19 cellular contexts compared by ENCODE assay signal in the genomic region with DNA sequence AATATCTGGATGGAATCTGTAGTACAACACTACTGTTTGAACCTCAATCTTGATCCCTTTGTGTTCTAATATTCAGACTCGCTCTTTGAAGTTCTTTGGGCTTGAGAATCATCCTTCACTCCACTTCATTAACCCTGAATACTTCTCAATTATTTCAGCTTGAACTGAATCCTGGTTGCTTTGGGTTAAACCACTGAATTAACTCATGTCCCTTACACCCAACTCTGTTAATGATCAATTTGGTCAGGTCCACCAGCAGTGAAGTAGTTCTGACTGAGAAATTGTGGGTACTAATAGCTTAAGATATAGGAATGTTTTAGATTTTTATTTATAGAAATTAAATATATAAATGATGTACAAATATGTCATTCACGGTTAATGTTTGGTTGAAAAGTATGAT.
DNase-seq lines count a peak whose midpoint lies in the region; ATAC-seq and TF ChIP-seq lines count a peak whose summit lies in the region.
"Had no signal": no experiment of that assay in that cellular context is flagged by ENCODE, and none has a peak within 500 bp of the region (broad histone marks: within the 10 kb centered on the region; RNA-seq: fewer than 3 reads in every experiment).

No MANE protein-coding gene starts in this region.

- H3K9me3 ChIP-seq in body of pancreas, result no peaks in the 10 kb centered on the region
- H3K9me3 ChIP-seq: HAP-1 had no signal

- TF ChIP-seq CTCF in GM23338 (conservative IDR thresholded peaks at IDR 0.05; ENCODE audit: low read depth in 2 of 2) (no peak), kidney epithelial cell (IDR thresholded peaks at IDR 0.05; ENCODE audit: insufficient read depth, low read length, poor library complexity, severe bottlenecking) (no peak), neural crest cell (conservative IDR thresholded peaks at IDR 0.05) (no peak), body of pancreas (IDR thresholded peaks at IDR 0.05) (no peak)

- no peaks in the 10 kb centered on the region for H3K4me1 Mint-ChIP-seq in GM23338
- H3K4me1 Mint-ChIP-seq in neural crest cell, result no peaks in the 10 kb centered on the region
- H3K4me1 Mint-ChIP-seq: CD4-positive, CD25-positive, alpha-beta regulatory T cell had no signal

- 0 out of 2 replicates have a peak overlapping the region, but pooled peaks have one; percentile 12 for H2AFZ ChIP-seq in GM23338

- DNase-seq in GM23338 (ENCODE audit: low spot score) (no peak), kidney epithelial cell (ENCODE audit: low read depth) (peak; percentile 26), neural crest cell (ENCODE audit: low read depth, low spot score) (no peak), retina (peak; percentile 27), body of pancreas (no peak), LoVo (ENCODE audit: low spot score) (no peak)
- DNase-seq in stimulated activated CD4-positive, alpha-beta T cell treated with anti-CD3 and anti-CD28 coated beads, Interleukin-12 subunit alpha, Interleukin-12 subunit beta, amount 100 ng/mL, for 4 hours, result no peak
- DNase-seq: 8988T; C1 segment of cervical spinal cord; CD4-positive, CD25-positive, alpha-beta regulatory T cell; CD8-positive, alpha-beta T cell; DMS 273 treated with DMSO at 0.1 percent for 48 hours; DMS79; EL; GDM1; GOT3; HFFc6 had no signal

- ATAC-seq in GM23338 (no peak), body of pancreas (no peak)
- ATAC-seq: CD8-positive, alpha-beta T cell; GM12878 had no signal

- H3K4me3 Mint-ChIP-seq in GM23338 (no peak overlapping the region), neural crest cell (no peak overlapping the region)
- H3K4me3 Mint-ChIP-seq: CD4-positive, CD25-positive, alpha-beta regulatory T cell; CD8-positive, alpha-beta T cell; HFFc6 had no signal

- no peaks in the 10 kb centered on the region for H4K20me1 ChIP-seq in GM23338 (replicated peaks; ENCODE audit: insufficient read depth)

- no peak overlapping the region for H3K27ac Mint-ChIP-seq in GM23338
- peak overlapping the region; percentile 5 for H3K27ac Mint-ChIP-seq in neural crest cell (ENCODE audit: unreplicated experiment)
- H3K27ac Mint-ChIP-seq: CD4-positive, CD25-positive, alpha-beta regulatory T cell; CD8-positive, alpha-beta T cell; HFFc6 had no signal

- H3K4me3 ChIP-seq in GM23338 (no peak overlapping the region), kidney epithelial cell (ENCODE audit: low read depth, low read length) (no peak overlapping the region), body of pancreas (no peak overlapping the region)
- H3K4me3 ChIP-seq: GM12878, HAP-1 had no signal

- no peaks in the 10 kb centered on the region for H3K79me2 ChIP-seq in GM23338 (replicated peaks; ENCODE audit: insufficient read depth)

- H3K36me3 ChIP-seq in GM23338 (ENCODE audit: insufficient read depth) (no peaks in the 10 kb centered on the region), kidney epithelial cell (ENCODE audit: control insufficient read depth, insufficient read depth, low read length) (no peaks in the 10 kb centered on the region), body of pancreas (replicated peaks in 1 of 2; ENCODE audit: insufficient read depth in 1 of 2, low read depth in 2 of 2) (no peaks in the 10 kb centered on the region)
- H3K36me3 ChIP-seq: HAP-1 had no signal

- WGBS in body of pancreas, 2 donors, result 67 to 73% methylated on average over 2 of the region's 2 CpGs

- no peaks in the 10 kb centered on the region for H3F3A ChIP-seq in GM23338 (replicated peaks; ENCODE audit: low read depth)

- H3K9me2 ChIP-seq in GM23338 (ENCODE audit: insufficient read depth), result peaks cover 6% of the 10 kb centered on the region; the same call in 1 of the 2 replicates

- H3K4me1 ChIP-seq in GM23338 (ENCODE audit: insufficient read depth), result no peaks in the 10 kb centered on the region
- H3K4me1 ChIP-seq in body of pancreas, result no peaks in the 10 kb centered on the region
- H3K4me1 ChIP-seq: HAP-1 had no signal

- TF ChIP-seq POLR2A in body of pancreas (IDR thresholded peaks at IDR 0.05), result no peak

- intact Hi-C loops in body of pancreas (cut with DNase I), result no loop called here

- H3K36me3 Mint-ChIP-seq in GM23338 (ENCODE audit: low read depth), result no peaks in the 10 kb centered on the region
- no peaks in the 10 kb centered on the region for H3K36me3 Mint-ChIP-seq in neural crest cell (ENCODE audit: low read depth)
- H3K36me3 Mint-ChIP-seq: CD4-positive, CD25-positive, alpha-beta regulatory T cell; CD8-positive, alpha-beta T cell had no signal

- no peak overlapping the region for H3K27ac ChIP-seq in GM23338 (ENCODE audit: low read depth)
- no peak overlapping the region for H3K27ac ChIP-seq in body of pancreas

- no peaks in the 10 kb centered on the region for H3K27me3 Mint-ChIP-seq in GM23338 (ENCODE audit: insufficient read depth, low read depth, poor library complexity)
- no peaks in the 10 kb centered on the region for H3K27me3 Mint-ChIP-seq in neural crest cell (ENCODE audit: low read depth)

- H3K4me2 ChIP-seq in GM23338, result no peak overlapping the region

- H3K9me3 Mint-ChIP-seq in GM23338, result 0 out of 3 replicates have a peak, but pooled peaks cover 2% of the 10 kb centered on the region
- H3K9me3 Mint-ChIP-seq in neural crest cell, result peaks cover 2% of the 10 kb centered on the region
- H3K9me3 Mint-ChIP-seq: CD8-positive, alpha-beta T cell had no signal

- H3K27me3 ChIP-seq in GM23338 (ENCODE audit: insufficient read depth) (no peaks in the 10 kb centered on the region), kidney epithelial cell (ENCODE audit: control insufficient read depth, insufficient read depth, low read length) (no peaks in the 10 kb centered on the region), body of pancreas (no peaks in the 10 kb centered on the region)

TF ChIP-seq in GM23338, 12 proteins besides CTCF, POLR2A, EP300 and RAD21 (continues in another document):
- no peak for TF ChIP-seq JUNB (IDR thresholded peaks at IDR 0.05; ENCODE audit: unreplicated experiment)
- TF ChIP-seq, protein P1, sequence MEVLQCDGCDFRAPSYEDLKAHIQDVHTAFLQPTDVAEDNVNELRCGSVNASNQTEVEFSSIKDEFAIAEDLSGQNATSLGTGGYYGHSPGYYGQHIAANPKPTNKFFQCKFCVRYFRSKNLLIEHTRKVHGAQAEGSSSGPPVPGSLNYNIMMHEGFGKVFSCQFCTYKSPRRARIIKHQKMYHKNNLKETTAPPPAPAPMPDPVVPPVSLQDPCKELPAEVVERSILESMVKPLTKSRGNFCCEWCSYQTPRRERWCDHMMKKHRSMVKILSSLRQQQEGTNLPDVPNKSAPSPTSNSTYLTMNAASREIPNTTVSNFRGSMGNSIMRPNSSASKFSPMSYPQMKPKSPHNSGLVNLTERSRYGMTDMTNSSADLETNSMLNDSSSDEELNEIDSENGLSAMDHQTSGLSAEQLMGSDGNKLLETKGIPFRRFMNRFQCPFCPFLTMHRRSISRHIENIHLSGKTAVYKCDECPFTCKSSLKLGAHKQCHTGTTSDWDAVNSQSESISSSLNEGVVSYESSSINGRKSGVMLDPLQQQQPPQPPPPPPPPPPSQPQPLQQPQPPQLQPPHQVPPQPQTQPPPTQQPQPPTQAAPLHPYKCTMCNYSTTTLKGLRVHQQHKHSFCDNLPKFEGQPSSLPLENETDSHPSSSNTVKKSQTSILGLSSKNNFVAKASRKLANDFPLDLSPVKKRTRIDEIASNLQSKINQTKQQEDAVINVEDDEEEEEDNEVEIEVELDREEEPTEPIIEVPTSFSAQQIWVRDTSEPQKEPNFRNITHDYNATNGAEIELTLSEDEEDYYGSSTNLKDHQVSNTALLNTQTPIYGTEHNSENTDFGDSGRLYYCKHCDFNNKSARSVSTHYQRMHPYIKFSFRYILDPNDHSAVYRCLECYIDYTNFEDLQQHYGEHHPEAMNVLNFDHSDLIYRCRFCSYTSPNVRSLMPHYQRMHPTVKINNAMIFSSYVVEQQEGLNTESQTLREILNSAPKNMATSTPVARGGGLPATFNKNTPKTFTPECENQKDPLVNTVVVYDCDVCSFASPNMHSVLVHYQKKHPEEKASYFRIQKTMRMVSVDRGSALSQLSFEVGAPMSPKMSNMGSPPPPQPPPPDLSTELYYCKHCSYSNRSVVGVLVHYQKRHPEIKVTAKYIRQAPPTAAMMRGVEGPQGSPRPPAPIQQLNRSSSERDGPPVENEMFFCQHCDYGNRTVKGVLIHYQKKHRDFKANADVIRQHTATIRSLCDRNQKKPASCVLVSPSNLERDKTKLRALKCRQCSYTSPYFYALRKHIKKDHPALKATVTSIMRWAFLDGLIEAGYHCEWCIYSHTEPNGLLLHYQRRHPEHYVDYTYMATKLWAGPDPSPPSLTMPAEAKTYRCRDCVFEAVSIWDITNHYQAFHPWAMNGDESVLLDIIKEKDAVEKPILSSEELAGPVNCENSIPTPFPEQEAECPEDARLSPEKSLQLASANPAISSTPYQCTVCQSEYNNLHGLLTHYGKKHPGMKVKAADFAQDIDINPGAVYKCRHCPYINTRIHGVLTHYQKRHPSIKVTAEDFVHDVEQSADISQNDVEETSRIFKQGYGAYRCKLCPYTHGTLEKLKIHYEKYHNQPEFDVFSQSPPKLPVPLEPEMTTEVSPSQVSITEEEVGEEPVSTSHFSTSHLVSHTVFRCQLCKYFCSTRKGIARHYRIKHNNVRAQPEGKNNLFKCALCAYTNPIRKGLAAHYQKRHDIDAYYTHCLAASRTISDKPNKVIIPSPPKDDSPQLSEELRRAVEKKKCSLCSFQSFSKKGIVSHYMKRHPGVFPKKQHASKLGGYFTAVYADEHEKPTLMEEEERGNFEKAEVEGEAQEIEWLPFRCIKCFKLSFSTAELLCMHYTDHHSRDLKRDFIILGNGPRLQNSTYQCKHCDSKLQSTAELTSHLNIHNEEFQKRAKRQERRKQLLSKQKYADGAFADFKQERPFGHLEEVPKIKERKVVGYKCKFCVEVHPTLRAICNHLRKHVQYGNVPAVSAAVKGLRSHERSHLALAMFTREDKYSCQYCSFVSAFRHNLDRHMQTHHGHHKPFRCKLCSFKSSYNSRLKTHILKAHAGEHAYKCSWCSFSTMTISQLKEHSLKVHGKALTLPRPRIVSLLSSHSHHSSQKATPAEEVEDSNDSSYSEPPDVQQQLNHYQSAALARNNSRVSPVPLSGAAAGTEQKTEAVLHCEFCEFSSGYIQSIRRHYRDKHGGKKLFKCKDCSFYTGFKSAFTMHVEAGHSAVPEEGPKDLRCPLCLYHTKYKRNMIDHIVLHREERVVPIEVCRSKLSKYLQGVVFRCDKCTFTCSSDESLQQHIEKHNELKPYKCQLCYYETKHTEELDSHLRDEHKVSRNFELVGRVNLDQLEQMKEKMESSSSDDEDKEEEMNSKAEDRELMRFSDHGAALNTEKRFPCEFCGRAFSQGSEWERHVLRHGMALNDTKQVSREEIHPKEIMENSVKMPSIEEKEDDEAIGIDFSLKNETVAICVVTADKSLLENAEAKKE (CRISPR knock-in tag; IDR thresholded peaks at IDR 0.05), result no peak
- TF ChIP-seq ZNF114 (CRISPR knock-in tag; IDR thresholded peaks at IDR 0.05), result no peak
- TF ChIP-seq STAT1 (IDR thresholded peaks at IDR 0.05; ENCODE audit: unreplicated experiment), result no peak
- TF ChIP-seq CREB1 (CRISPR knock-in tag; IDR thresholded peaks at IDR 0.05; ENCODE audit: low read depth), result no peak

Comparison
In these comparisons a context has a peak if more than half of its experiments do, and no peak if none do; other contexts are left out.
1. DNase-seq: peak in kidney epithelial cell (single experiment) and retina (single experiment); none in GM23338 (single experiment), neural crest cell (single experiment), stimulated activated CD4-positive, alpha-beta T cell treated with anti-CD3 and anti-CD28 coated beads, Interleukin-12 subunit alpha, Interleukin-12 subunit beta, amount 100 ng/mL, for 4 hours (single experiment), body of pancreas (0 of 4) and LoVo (single experiment).